9 cellular contexts compared by ENCODE assay signal in the genomic region with DNA sequence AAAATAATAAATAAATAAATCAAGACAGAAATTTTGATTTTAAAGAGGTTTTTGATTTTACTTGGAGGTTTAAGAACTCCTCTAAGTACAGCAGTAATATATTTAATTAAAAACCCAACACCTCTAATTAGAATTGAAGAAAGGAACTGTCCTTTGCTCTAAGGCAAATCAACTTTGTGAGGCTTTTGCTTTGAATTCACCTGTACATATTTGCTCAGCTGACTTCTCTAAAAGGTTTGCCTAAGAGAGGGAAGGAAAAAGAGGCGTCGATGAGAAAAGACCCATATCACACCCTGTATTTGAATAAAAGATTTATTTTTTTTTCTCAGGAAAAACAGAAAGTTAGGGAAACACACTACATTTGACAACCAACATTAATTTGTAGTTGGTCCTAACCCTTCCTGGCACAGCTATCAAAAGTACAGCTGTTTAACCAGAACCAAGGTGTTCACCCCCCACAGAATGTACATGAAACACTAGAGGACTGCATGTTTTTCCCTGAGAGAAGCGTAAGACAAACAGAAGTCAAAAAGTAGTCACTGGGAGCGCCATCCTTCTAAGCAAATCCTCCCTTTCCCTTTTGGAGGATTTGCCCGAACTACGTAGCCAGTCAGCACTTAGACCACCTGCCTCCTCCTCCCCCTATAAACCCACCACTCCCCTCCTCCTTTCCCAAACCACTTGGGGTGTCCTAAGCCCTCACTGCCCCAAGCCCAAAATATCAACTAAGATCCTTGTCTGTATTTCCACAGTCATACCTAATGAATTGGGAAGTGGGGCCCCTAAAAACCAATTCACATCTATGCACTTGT. TPM values are rescaled to one million over a fixed set of nuclear protein-coding genes. Genes with fewer than 3 reads are reported as not detected.
DNase-seq lines count a peak whose midpoint lies in the region; ATAC-seq, FAIRE-seq and TF ChIP-seq lines count a peak whose summit lies in the region.
"Had no signal": no experiment of that assay in that cellular context is flagged by ENCODE, and none has a peak within 500 bp of the region (broad histone marks: within the 10 kb centered on the region; RNA-seq: fewer than 3 reads in every experiment).

No MANE protein-coding gene starts in this region.

- no peak overlapping the region for H2AK5ac ChIP-seq in trophoblast cell (ENCODE audit: low read length)

- H2BK120ac ChIP-seq in trophoblast cell (ENCODE audit: insufficient read depth, low read length, poor library complexity) = no peak overlapping the region

- peak; percentile 16 for TF ChIP-seq POLR2A in endothelial cell of umbilical vein (IDR thresholded peaks at IDR 0.05; ENCODE audit: low read depth, low read length)

- intact Hi-C loops in PC-3 (cut with micrococcal nuclease) (loop anchor here (5.0 kb wide), 1 partner anchor 238 kb away; no protein-coding TSS in a partner anchor), endothelial cell of umbilical vein (cut with micrococcal nuclease) (loop anchor here (5.0 kb wide), 1 partner anchor 238 kb away; no protein-coding TSS in a partner anchor)

- no peak overlapping the region for H3K9ac ChIP-seq in PC-3 (ENCODE audit: low read length)
- H3K9ac ChIP-seq in endothelial cell of umbilical vein (replicated peaks; ENCODE audit: extremely low read depth, insufficient read depth, low read length) = peak overlapping the region; percentile 97
- H3K9ac ChIP-seq in trophoblast cell (ENCODE audit: low read length) = no peak overlapping the region

- ATAC-seq in PC-3 (no peak), GM21447 (IDR thresholded peaks at IDR 0.05; ENCODE audit: unreplicated experiment) (no peak)

- H3K27me3 ChIP-seq in PC-3 (ENCODE audit: low read length) (no peaks in the 10 kb centered on the region), endothelial cell of umbilical vein (ENCODE audit: control insufficient read depth in 2 of 2, insufficient read depth in 2 of 2, low read length in 2 of 2) (no peaks in the 10 kb centered on the region), trophoblast cell (ENCODE audit: insufficient read depth, low read length) (no peaks in the 10 kb centered on the region)

- H2BK5ac ChIP-seq in trophoblast cell (ENCODE audit: low read depth, low read length, poor library complexity) = no peak overlapping the region

- POLR2A ChIA-PET in PC-3 (lab: Charles Lee; ENCODE audit: unreplicated experiment) (interaction anchor here (0.5 kb wide), 1 partner anchor 335 kb away, joined by 9 read pairs; no protein-coding TSS in a partner anchor), endothelial cell of umbilical vein (lab: Charles Lee) (interaction anchor here (1.5 kb wide), 2 partner anchors 10 to 46 kb away, joined by 3 to 6 read pairs; no protein-coding TSS in a partner anchor)

- H3K14ac ChIP-seq in trophoblast cell (ENCODE audit: low read length) = no peak overlapping the region

- no peak overlapping the region for H3K23ac ChIP-seq in trophoblast cell (ENCODE audit: low read length)

- H3K4ac ChIP-seq in trophoblast cell (ENCODE audit: low read depth, low read length) = peak overlapping the region; percentile 35

- H3K9me1 ChIP-seq in endothelial cell of umbilical vein (replicated peaks; ENCODE audit: control insufficient read depth, extremely low read depth, insufficient read depth, low read length) = no peaks in the 10 kb centered on the region

- H3K9me3 ChIP-seq in PC-3 (ENCODE audit: low read length) (no peaks in the 10 kb centered on the region), endothelial cell of umbilical vein (replicated peaks; ENCODE audit: control insufficient read depth, insufficient read depth, low read length) (no peaks in the 10 kb centered on the region), trophoblast cell (ENCODE audit: insufficient read depth, low read depth, low read length) (no peaks in the 10 kb centered on the region)

- DNase-seq in D341Med (ENCODE audit: low spot score) (peak; percentile 43), PC-3 (no peak), endothelial cell of umbilical vein (ENCODE audit: low read depth, low spot score) (no peak), trophoblast cell (peak in 1 of 2 donors; percentile 34), T1000 (lab: John Stamatoyannopoulos, UW) (no peak), NCI-H2227 (lab: John Stamatoyannopoulos, UW; ENCODE audit: unreplicated experiment) (no peak), ecto neural progenitor cell (ENCODE audit: low spot score) (no peak)
- DNase-seq: activated CD4-positive, CD25-positive, alpha-beta regulatory T cell had no signal

- BruUV-seq in PC-3 (replicated peaks; lab: Mats Ljungman, UMichigan) (no TSS peak), endothelial cell of umbilical vein (replicated peaks; lab: Mats Ljungman, UMichigan) (no TSS peak)

- H3K79me2 ChIP-seq in PC-3 (ENCODE audit: low read length) (peaks cover 92% of the 10 kb centered on the region), endothelial cell of umbilical vein (ENCODE audit: control insufficient read depth, insufficient read depth, low read length) (peaks cover 72% of the 10 kb centered on the region), trophoblast cell (ENCODE audit: control insufficient read depth, insufficient read depth, low read length, poor library complexity) (peaks cover 21% of the 10 kb centered on the region)

- H4K8ac ChIP-seq in trophoblast cell (ENCODE audit: low read depth, low read length) = no peak overlapping the region

- H3K4me2 ChIP-seq in PC-3 (ENCODE audit: low read length) = peak overlapping the region; percentile 92
- peak overlapping the region; percentile 87 for H3K4me2 ChIP-seq in endothelial cell of umbilical vein (ENCODE audit: insufficient read depth, low read length)
- H3K4me2 ChIP-seq in trophoblast cell (ENCODE audit: low read length) = peak overlapping the region; percentile 29

- peaks cover 12% of the 10 kb centered on the region for H3K79me1 ChIP-seq in trophoblast cell (ENCODE audit: low read length)

- H3K18ac ChIP-seq in trophoblast cell (ENCODE audit: low read length) = no peak overlapping the region

- WGBS in trophoblast cell (ENCODE audit: extremely low coverage, insufficient coverage, insufficient read length) = no CpG with 5 or more reads among the region's 6 CpGs

- H3K36me3 ChIP-seq in PC-3 (ENCODE audit: low read depth, low read length) (peaks cover 68% of the 10 kb centered on the region), endothelial cell of umbilical vein (ENCODE audit: control insufficient read depth in 2 of 2, extremely low read depth in 1 of 2, insufficient read depth in 2 of 2, low read length in 2 of 2) (peaks cover 17 to 39% of the 10 kb centered on the region in 2 experiments), trophoblast cell (ENCODE audit: control insufficient read depth in 1 of 2, insufficient read depth in 2 of 2, low read length in 2 of 2) (peaks cover 12 to 32% of the 10 kb centered on the region in 2 experiments)

- no peak overlapping the region for H2BK12ac ChIP-seq in trophoblast cell (ENCODE audit: low read length)

- no peak for FAIRE-seq in endothelial cell of umbilical vein (lab: Jason Lieb, UNC)

- H2AFZ ChIP-seq in PC-3 (ENCODE audit: low read length) (no peak overlapping the region), endothelial cell of umbilical vein (ENCODE audit: low read depth, low read length) (no peak overlapping the region), trophoblast cell (ENCODE audit: insufficient read depth, low read length, poor library complexity) (no peak overlapping the region)

- dilution Hi-C loops in endothelial cell of umbilical vein (cut with MboI; ENCODE audit: extremely low pct_ligation_motif_present, low sequenced_read_pairs) = loop anchor here (10.0 kb wide), 1 partner anchor 90 kb away; no protein-coding TSS in a partner anchor

- peaks cover 31% of the 10 kb centered on the region for H3F3A ChIP-seq in PC-3 (ENCODE audit: low read length, unreplicated experiment)

- H3K9me2 ChIP-seq in PC-3 (replicated peaks; ENCODE audit: low read length) = no peaks in the 10 kb centered on the region

- H4K91ac ChIP-seq in trophoblast cell (ENCODE audit: low read depth, low read length) = no peak overlapping the region

- peak overlapping the region; percentile 93 for H3K4me3 ChIP-seq in PC-3 (ENCODE audit: low read length)
- peak overlapping the region in 2 of 3 experiments; percentile 5 to 99 for H3K4me3 ChIP-seq in endothelial cell of umbilical vein (replicated peaks in 1 of 3; ENCODE audit: insufficient read depth in 1 of 3, low read depth in 1 of 3, low read length in 3 of 3)
- H3K4me3 ChIP-seq in trophoblast cell (ENCODE audit: low read depth, low read length) = peak overlapping the region; percentile 12

- H3K27ac ChIP-seq in PC-3 (ENCODE audit: low read length) (peak overlapping the region; percentile 2; the same call in 1 of the 2 replicates), endothelial cell of umbilical vein (ENCODE audit: insufficient read depth, low read depth, low read length) (peak overlapping the region; percentile 23), trophoblast cell (ENCODE audit: low read depth, low read length) (peak overlapping the region; percentile 5)

- peaks cover 64% of the 10 kb centered on the region for H4K20me1 ChIP-seq in PC-3 (ENCODE audit: low read length)
- H4K20me1 ChIP-seq in endothelial cell of umbilical vein (replicated peaks; ENCODE audit: control insufficient read depth, extremely low read depth, insufficient read depth, low read length) = peaks cover 36% of the 10 kb centered on the region

- CTCF ChIA-PET in PC-3 (lab: Charles Lee) (no interaction called here), endothelial cell of umbilical vein (lab: Charles Lee) (interaction anchor here (10.3 to 13.4 kb wide), 2 partner anchors 12 to 46 kb away, joined by 147 to 184 read pairs; no protein-coding TSS in a partner anchor)

- H4K12ac ChIP-seq in trophoblast cell (ENCODE audit: low read depth, low read length) = no peak overlapping the region

- H3K4me1 ChIP-seq in PC-3 (ENCODE audit: insufficient read depth, low read length) (peaks cover 36% of the 10 kb centered on the region), endothelial cell of umbilical vein (ENCODE audit: control insufficient read depth, extremely low read depth, insufficient read depth, low read length) (peaks cover 36% of the 10 kb centered on the region), trophoblast cell (ENCODE audit: control insufficient read depth in 1 of 2, insufficient read depth in 2 of 2, low read length in 2 of 2) (peaks cover 16 to 24% of the 10 kb centered on the region in 2 experiments)

- TF ChIP-seq CTCF in PC-3 (conservative IDR thresholded peaks at IDR 0.05; ENCODE audit: low read depth, low read length) = no peak
- no peak for TF ChIP-seq CTCF in endothelial cell of umbilical vein (IDR thresholded peaks at IDR 0.05; ENCODE audit: extremely low read depth in 1 of 2, insufficient read depth in 1 of 2, low read depth in 1 of 2, low read length in 2 of 2)

RNA-seq across cellular contexts. Expression of gene MCL1, which starts 4.9 kb away (rescaled TPM):
- total RNA-seq in PC-3 (2014; rRNA removed) (285 and 376 TPM in 2 replicates), endothelial cell of umbilical vein (186 and 212 TPM in 2 replicates)
- polyA plus RNA-seq in endothelial cell of umbilical vein = 63.9 and 87.3 TPM in 2 replicates
- polyA plus RNA-seq in endothelial cell of umbilical vein (2011; cell fraction: cytosol; rRNA removed) = 71.3 and 83.7 TPM in 2 replicates
- 334 and 381 TPM in 2 replicates for polyA plus RNA-seq in endothelial cell of umbilical vein (2011; cell fraction: nucleus; rRNA removed)
- 120 and 171 TPM in 2 replicates for polyA plus RNA-seq in endothelial cell of umbilical vein (2012)
- polyA minus RNA-seq in endothelial cell of umbilical vein = 129 and 158 TPM in 2 replicates
- 105 TPM for polyA minus RNA-seq in endothelial cell of umbilical vein (2011; cell fraction: cytosol; rRNA and poly(A)+ RNA removed)
- 263 and 290 TPM in 2 replicates for polyA minus RNA-seq in endothelial cell of umbilical vein (2011; cell fraction: nucleus; rRNA and poly(A)+ RNA removed)
- polyA plus RNA-seq in trophoblast cell (2013) = 119 and 120 TPM in 2 replicates

RNA-seq across cellular contexts. Expression of gene ADAMTSL4, which starts 25.3 kb away (rescaled TPM):
- total RNA-seq in PC-3 (2014; rRNA removed) = 0.81 and 0.87 TPM in 2 replicates
- 0.37 and 0.73 TPM in 2 replicates for total RNA-seq in endothelial cell of umbilical vein
- polyA plus RNA-seq in endothelial cell of umbilical vein = 0.96 and 1.0 TPM in 2 replicates
- polyA plus RNA-seq in endothelial cell of umbilical vein (2011; cell fraction: cytosol; rRNA removed) = 0.67 and 0.75 TPM in 2 replicates
- polyA plus RNA-seq in endothelial cell of umbilical vein (2011; cell fraction: nucleus; rRNA removed) = 0.63 and 0.74 TPM in 2 replicates
- 3.0 and 3.6 TPM in 2 replicates for polyA plus RNA-seq in endothelial cell of umbilical vein (2012)
- 2.5 and 4.0 TPM in 2 replicates for polyA minus RNA-seq in endothelial cell of umbilical vein
- 2.8 TPM for polyA minus RNA-seq in endothelial cell of umbilical vein (2011; cell fraction: cytosol; rRNA and poly(A)+ RNA removed)
- polyA minus RNA-seq in endothelial cell of umbilical vein (2011; cell fraction: nucleus; rRNA and poly(A)+ RNA removed) = 0.58 TPM in 1 of 2 replicates, not detected in the other
- 33.2 and 33.6 TPM in 2 replicates for polyA plus RNA-seq in trophoblast cell (2013)

RNA-seq across cellular contexts. Expression of gene ENSA, which starts 54.9 kb away (rescaled TPM):
- total RNA-seq in PC-3 (2014; rRNA removed) (194 and 232 TPM in 2 replicates), endothelial cell of umbilical vein (155 and 162 TPM in 2 replicates)
- 30.5 and 32.4 TPM in 2 replicates for polyA plus RNA-seq in endothelial cell of umbilical vein
- polyA plus RNA-seq in endothelial cell of umbilical vein (2011; cell fraction: cytosol; rRNA removed) = 111 and 131 TPM in 2 replicates
- polyA plus RNA-seq in endothelial cell of umbilical vein (2011; cell fraction: nucleus; rRNA removed) = 42.8 and 60.9 TPM in 2 replicates
- polyA plus RNA-seq in endothelial cell of umbilical vein (2012) = 83.2 and 112 TPM in 2 replicates
- polyA minus RNA-seq in endothelial cell of umbilical vein = 20.8 and 22.0 TPM in 2 replicates
- 45.0 TPM for polyA minus RNA-seq in endothelial cell of umbilical vein (2011; cell fraction: cytosol; rRNA and poly(A)+ RNA removed)
- 22.8 and 31.9 TPM in 2 replicates for polyA minus RNA-seq in endothelial cell of umbilical vein (2011; cell fraction: nucleus; rRNA and poly(A)+ RNA removed)
- 110 and 115 TPM in 2 replicates for polyA plus RNA-seq in trophoblast cell (2013)

RNA-seq across cellular contexts. Expression of gene FALEC, which starts 58.9 kb away (rescaled TPM):
- 0.73 TPM in 1 of 2 replicates, not detected in the other for total RNA-seq in PC-3 (2014; rRNA removed)
- total RNA-seq in endothelial cell of umbilical vein = not detected in 2 replicates
- not detected in 2 replicates for polyA plus RNA-seq in endothelial cell of umbilical vein
- not detected in 2 replicates for polyA plus RNA-seq in endothelial cell of umbilical vein (2011; cell fraction: cytosol; rRNA removed)
- not detected in 2 replicates for polyA plus RNA-seq in endothelial cell of umbilical vein (2011; cell fraction: nucleus; rRNA removed)
- not detected in 2 replicates for polyA plus RNA-seq in endothelial cell of umbilical vein (2012)
- polyA minus RNA-seq in endothelial cell of umbilical vein = 0.42 TPM in 1 of 2 replicates, not detected in the other
- not detected for polyA minus RNA-seq in endothelial cell of umbilical vein (2011; cell fraction: cytosol; rRNA and poly(A)+ RNA removed)
- not detected in 2 replicates for polyA minus RNA-seq in endothelial cell of umbilical vein (2011; cell fraction: nucleus; rRNA and poly(A)+ RNA removed)
- 0.14 TPM in 1 of 2 replicates, not detected in the other for polyA plus RNA-seq in trophoblast cell (2013)

Comparison
In these comparisons a context has a peak if more than half of its experiments do, and no peak if none do; other contexts are left out.
1. H3K4me2 ChIP-seq: peak in every context shown above with its lines; median percentile 92 in PC-3; 87 in endothelial cell of umbilical vein; 29 in trophoblast cell.
2. H3K4me3 ChIP-seq: peak in every context shown above with its lines; median percentile 93 in PC-3; 52 in endothelial cell of umbilical vein; 12 in trophoblast cell.